Comparison of ENCODE assay signal across 15 cellular contexts in the genomic region with DNA sequence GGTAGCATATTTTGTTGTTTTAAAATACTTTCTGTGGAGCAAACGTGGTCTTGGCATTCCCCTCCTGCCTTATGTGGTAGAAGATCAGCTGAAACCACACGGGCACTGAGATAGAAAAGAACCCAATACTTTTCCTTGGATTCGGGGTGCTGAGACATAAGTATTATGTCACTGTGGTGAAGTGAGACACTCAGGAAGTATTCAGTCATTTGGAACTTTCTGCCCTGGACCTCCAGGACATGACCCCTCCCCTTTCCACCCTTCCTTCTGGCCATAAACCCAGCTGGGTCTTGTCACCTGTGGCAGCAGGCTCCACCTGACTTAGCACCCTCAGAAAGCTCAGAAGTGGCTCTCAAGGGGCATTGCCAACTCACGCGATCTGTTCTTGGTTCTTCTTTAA.
A peak's percentile ranks its signal among the peaks of the same experiment; 100 is the strongest.
DNase-seq lines count a peak whose midpoint lies in the region; ATAC-seq and TF ChIP-seq lines count a peak whose summit lies in the region.
"Had no signal": no experiment of that assay in that cellular context is flagged by ENCODE, and none has a peak within 500 bp of the region (broad histone marks: within the 10 kb centered on the region; RNA-seq: fewer than 3 reads in every experiment).

No MANE protein-coding gene starts in this region.

- DNase-seq in AG10803 (ENCODE audit: low read depth) (peak; percentile 36), HFFc6 (peak; percentile 29), astrocyte of the hippocampus (ENCODE audit: low read depth, low spot score) (peak; percentile 28), psoas muscle (no peak), dedifferentiated amniotic fluid mesenchymal stem cell (ENCODE audit: extremely low spot score) (no peak), body of pancreas (no peak), endodermal cell (no peak)
- DNase-seq in activated CD4-positive, alpha-beta T cell treated with anti-CD3 and anti-CD28 coated beads, Interleukin-2, amount 50 U/mL, for 1 hour, result no peak
- DNase-seq: activated CD8-positive, alpha-beta T cell treated with anti-CD3 and anti-CD28 coated beads for 36 hours; cerebellar nuclear complex; NCI-H524; PC-9; SW 1271 had no signal

- H3K4me3 Mint-ChIP-seq in HFFc6, result peak overlapping the region; percentile 31
- no peak overlapping the region for H3K4me3 Mint-ChIP-seq in endodermal cell
- H3K4me3 Mint-ChIP-seq: activated CD8-positive, alpha-beta T cell treated with anti-CD3 and anti-CD28 coated beads for 36 hours; activated T-helper 1 cell treated with anti-CD3 and anti-CD28 coated beads, Interleukin-12 subunit alpha, Interleukin-12 subunit beta, Interleukin-2, Interleukin-4 antibody, amounts not matched to agents 30 ng/mL and 10 ng/mL and 1 ng/mL, durations not matched to agents 14 hours and 24 hours and 36 hours had no signal

- no peaks in the 10 kb centered on the region for H3K9me3 ChIP-seq in psoas muscle
- no peaks in the 10 kb centered on the region for H3K9me3 ChIP-seq in body of pancreas
- no peaks in the 10 kb centered on the region for H3K9me3 ChIP-seq in endodermal cell (ENCODE audit: control insufficient read depth, low read length)

- ATAC-seq in psoas muscle (no peak), body of pancreas (no peak)
- ATAC-seq: activated CD8-positive, alpha-beta T cell treated with anti-CD3 and anti-CD28 coated beads for 36 hours had no signal

- H3K4me1 ChIP-seq in psoas muscle (peaks cover 23% of the 10 kb centered on the region), body of pancreas (no peaks in the 10 kb centered on the region), endodermal cell (ENCODE audit: control insufficient read depth, insufficient read depth, low read length) (no peaks in the 10 kb centered on the region)

- no peaks in the 10 kb centered on the region for H3K9me3 Mint-ChIP-seq in HFFc6
- no peaks in the 10 kb centered on the region for H3K9me3 Mint-ChIP-seq in endodermal cell
- H3K9me3 Mint-ChIP-seq: activated CD8-positive, alpha-beta T cell treated with anti-CD3 and anti-CD28 coated beads for 36 hours; activated T-helper 1 cell treated with anti-CD3 and anti-CD28 coated beads, Interleukin-12 subunit alpha, Interleukin-12 subunit beta, Interleukin-2, Interleukin-4 antibody, amounts not matched to agents 30 ng/mL and 10 ng/mL and 1 ng/mL, durations not matched to agents 14 hours and 24 hours and 36 hours had no signal

- H3K27ac ChIP-seq in psoas muscle (peak overlapping the region; percentile 58), body of pancreas (no peak overlapping the region), endodermal cell (ENCODE audit: low read depth, low read length) (no peak overlapping the region)
- H3K27ac ChIP-seq: PC-9 had no signal

- intact Hi-C loops in psoas muscle (cut with DNase I), result no loop called here
- intact Hi-C loops in body of pancreas (cut with DNase I), result no loop called here

- peak overlapping the region; percentile 90 for H3K27ac Mint-ChIP-seq in HFFc6
- no peak overlapping the region for H3K27ac Mint-ChIP-seq in endodermal cell
- H3K27ac Mint-ChIP-seq: activated CD8-positive, alpha-beta T cell treated with anti-CD3 and anti-CD28 coated beads for 36 hours; activated T-helper 1 cell treated with anti-CD3 and anti-CD28 coated beads, Interleukin-12 subunit alpha, Interleukin-12 subunit beta, Interleukin-2, Interleukin-4 antibody, amounts not matched to agents 30 ng/mL and 10 ng/mL and 1 ng/mL, durations not matched to agents 14 hours and 24 hours and 36 hours had no signal

- WGBS in psoas muscle, 3 donors, result 86 to 88% (median 87%) methylated on average over 5 of the region's 5 CpGs
- 91 to 95% methylated on average over 5 of the region's 5 CpGs for WGBS in body of pancreas, 2 donors
- 93 to 94% methylated on average over 3 to 5 of the region's 5 CpGs for WGBS in endodermal cell (ENCODE audit: insufficient coverage in 1 of 2, insufficient read length in 1 of 2), 2 experiments

- H3K36me3 ChIP-seq in psoas muscle (ENCODE audit: insufficient read depth in 1 of 2, low read depth in 1 of 2) (peaks cover 4 to 49% of the 10 kb centered on the region in 2 donors), body of pancreas (replicated peaks in 1 of 2; ENCODE audit: insufficient read depth in 1 of 2, low read depth in 2 of 2) (peaks cover 0 to 2% of the 10 kb centered on the region in 2 donors), endodermal cell (ENCODE audit: control insufficient read depth, insufficient read depth, low read length) (peaks cover 34% of the 10 kb centered on the region)

- no peak for TF ChIP-seq CTCF in AG10803 (conservative IDR thresholded peaks at IDR 0.05; ENCODE audit: low read length)
- TF ChIP-seq CTCF in HFFc6 (IDR thresholded peaks at IDR 0.05), result no peak
- TF ChIP-seq CTCF in psoas muscle (IDR thresholded peaks at IDR 0.05), result no peak
- TF ChIP-seq CTCF in body of pancreas (IDR thresholded peaks at IDR 0.05), result no peak
- TF ChIP-seq CTCF in endodermal cell (conservative IDR thresholded peaks at IDR 0.05), result no peak

- H3K4me3 ChIP-seq in AG10803 (ENCODE audit: low read length) (no peak overlapping the region), psoas muscle (no peak overlapping the region), body of pancreas (no peak overlapping the region), endodermal cell (ENCODE audit: low read length) (no peak overlapping the region)
- H3K4me3 ChIP-seq: lung, PC-9 had no signal

- H3K4me1 Mint-ChIP-seq in HFFc6 (ENCODE audit: low read depth), result peaks cover 58% of the 10 kb centered on the region
- H3K4me1 Mint-ChIP-seq in endodermal cell, result no peaks in the 10 kb centered on the region

- H3K36me3 Mint-ChIP-seq in HFFc6 (ENCODE audit: low read depth) (peaks cover 45% of the 10 kb centered on the region), endodermal cell (ENCODE audit: low read depth) (peaks cover 44% of the 10 kb centered on the region)

- no peak overlapping the region for H3K9ac ChIP-seq in endodermal cell (ENCODE audit: extremely low read depth, low read length, poor library complexity, severe bottlenecking)

- H3K27me3 ChIP-seq in psoas muscle (ENCODE audit: insufficient read depth in 3 of 3, low read length in 2 of 3) (no peaks in the 10 kb centered on the region), body of pancreas (no peaks in the 10 kb centered on the region), endodermal cell (ENCODE audit: control insufficient read depth, insufficient read depth, low read length, poor library complexity, severe bottlenecking) (no peaks in the 10 kb centered on the region)

- H3K27me3 Mint-ChIP-seq in HFFc6 (ENCODE audit: insufficient read depth) (no peaks in the 10 kb centered on the region; the same call in 1 of the 2 replicates), endodermal cell (ENCODE audit: insufficient read depth) (no peaks in the 10 kb centered on the region)
- H3K27me3 Mint-ChIP-seq: activated CD8-positive, alpha-beta T cell treated with anti-CD3 and anti-CD28 coated beads for 36 hours had no signal

- TF ChIP-seq POLR2A in body of pancreas (IDR thresholded peaks at IDR 0.05), result no peak

Comparison
In these comparisons a context has a peak if more than half of its experiments do, and no peak if none do; other contexts are left out.
1. DNase-seq: peak in AG10803 (single experiment), HFFc6 (single experiment) and astrocyte of the hippocampus (single experiment); none in psoas muscle (0 of 2), dedifferentiated amniotic fluid mesenchymal stem cell (single experiment), body of pancreas (0 of 4), activated CD4-positive, alpha-beta T cell treated with anti-CD3 and anti-CD28 coated beads, Interleukin-2, amount 50 U/mL, for 1 hour (single experiment) and endodermal cell (single experiment).